Comparison of ENCODE assay signal across 26 cellular contexts in the genomic region with DNA sequence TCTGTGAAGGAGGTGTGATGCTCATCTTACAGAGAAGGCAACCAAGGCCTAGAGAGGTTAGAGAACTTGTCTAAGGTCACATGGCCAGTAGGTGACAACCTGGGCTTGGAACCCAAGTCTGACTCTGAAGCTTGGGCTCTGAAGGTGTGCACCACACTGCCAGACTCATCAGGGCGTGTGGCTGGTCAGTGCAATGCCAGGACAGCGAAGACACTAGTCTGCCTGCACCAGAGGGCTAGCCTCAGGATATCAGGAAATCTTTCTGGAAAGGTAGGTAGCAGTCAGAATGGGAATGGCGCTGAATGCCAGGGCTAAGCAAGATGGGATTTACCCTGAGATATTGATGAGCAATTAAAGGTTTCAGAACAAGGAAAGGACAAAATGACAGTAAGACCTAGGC. TPM values are rescaled to one million over a fixed set of nuclear protein-coding genes. Genes with fewer than 3 reads are reported as not detected.
DNase-seq lines count a peak whose midpoint lies in the region; ATAC-seq and TF ChIP-seq lines count a peak whose summit lies in the region.
"Had no signal": no experiment of that assay in that cellular context is flagged by ENCODE, and none has a peak within 500 bp of the region (broad histone marks: within the 10 kb centered on the region; RNA-seq: fewer than 3 reads in every experiment).

No MANE protein-coding gene starts in this region.

- H3K27ac ChIP-seq in Karpas-422 (ENCODE audit: low read length), result peak overlapping the region; percentile 91; the same call in 1 of the 2 replicates
- no peak overlapping the region for H3K27ac ChIP-seq in upper lobe of right lung
- H3K27ac ChIP-seq: BLaER1, Peyer's patch had no signal

- TF ChIP-seq CTCF in endothelial cell (IDR thresholded peaks at IDR 0.05; ENCODE audit: unreplicated experiment) (no peak), upper lobe of right lung (IDR thresholded peaks at IDR 0.05) (no peak)

- H4K20me1 ChIP-seq in Karpas-422 (ENCODE audit: insufficient read depth, low read depth, low read length), result no peaks in the 10 kb centered on the region
- H4K20me1 ChIP-seq: BLaER1 had no signal

- H3K27ac Mint-ChIP-seq in activated naive CD8-positive, alpha-beta T cell, result peak overlapping the region; percentile 61
- H3K27ac Mint-ChIP-seq in activated naive CD8-positive, alpha-beta T cell treated with anti-CD3 and anti-CD28 coated beads, Interleukin-2, amount 50 U/mL, for 24 hours, result no peak overlapping the region
- H3K27ac Mint-ChIP-seq in endothelial cell (ENCODE audit: unreplicated experiment), result peak overlapping the region; percentile 24
- peak overlapping the region; percentile 69 for H3K27ac Mint-ChIP-seq in stimulated activated memory B cell treated with anti-CD40 and anti-IgM and Interleukin-4, amounts not matched to agents 10 μg/mL and 1 μg/mL and 100 μg/mL, for 72 hours
- H3K27ac Mint-ChIP-seq: activated T-helper 2 cell treated with anti-CD3 and anti-CD28 coated beads, Interferon-gamma antibody, Interleukin-2, Interleukin-4, amounts not matched to agents 10 μg/mL and 5 μg/mL and 100 μg/mL, durations not matched to agents 14 hours and 24 hours and 36 hours; GM23338 had no signal

- no peak for TF ChIP-seq POLR2A in erythroblast (IDR thresholded peaks at IDR 0.05; ENCODE audit: low read length)

- no peak overlapping the region for H3K4me3 ChIP-seq in Karpas-422 (ENCODE audit: low read length)
- no peak overlapping the region for H3K4me3 ChIP-seq in upper lobe of right lung
- H3K4me3 ChIP-seq: BLaER1, GM23338, Peyer's patch had no signal

- no peak overlapping the region for H3K4me3 Mint-ChIP-seq in activated naive CD8-positive, alpha-beta T cell
- no peak overlapping the region for H3K4me3 Mint-ChIP-seq in activated naive CD8-positive, alpha-beta T cell treated with anti-CD3 and anti-CD28 coated beads, Interleukin-2, amount 50 U/mL, for 24 hours
- H3K4me3 Mint-ChIP-seq in endothelial cell (ENCODE audit: unreplicated experiment), result no peak overlapping the region
- no peak overlapping the region for H3K4me3 Mint-ChIP-seq in stimulated activated memory B cell treated with anti-CD40 and anti-IgM and Interleukin-4, amounts not matched to agents 10 μg/mL and 1 μg/mL and 100 μg/mL, for 72 hours
- H3K4me3 Mint-ChIP-seq: GM23338, mesothelial cell of epicardium had no signal

- no peak overlapping the region for H3K4me2 ChIP-seq in Karpas-422 (ENCODE audit: low read depth, low read length, poor library complexity, severe bottlenecking)
- H3K4me2 ChIP-seq: BLaER1, GM23338 had no signal

- no peak for DNase-seq in activated naive CD8-positive, alpha-beta T cell treated with anti-CD3 and anti-CD28 coated beads, Interleukin-2, amount 50 U/mL, for 24 hours
- no peak for DNase-seq in Karpas-422
- no peak for DNase-seq in endothelial cell (ENCODE audit: low spot score)
- no peak for DNase-seq in erythroblast (lab: John Stamatoyannopoulos, UW)
- DNase-seq in upper lobe of right lung, result no peak
- DNase-seq: activated CD4-positive, alpha-beta T cell treated with anti-CD3 and anti-CD28 coated beads for 48 hours; cortex of kidney; DMS79 treated with DMSO at 0.1 percent for 48 hours; effector memory CD4-positive, alpha-beta T cell; GF-D8; MV-4-11; NCI-H1436; NCI-H2107; NCI-H748 treated with DMSO at 0.1 percent for 48 hours; SHP77 treated with DMSO at 0.1 percent for 48 hours; stimulated activated CD4-positive, alpha-beta T cell treated with anti-CD3 and anti-CD28 coated beads, Interleukin-4, amount 100 ng/mL, for 24 hours; T-helper 9 cell; trophoblast cell had no signal

- no peaks in the 10 kb centered on the region for H3K9me2 ChIP-seq in Karpas-422 (replicated peaks; ENCODE audit: insufficient read depth, low read length)

- no peaks in the 10 kb centered on the region for H3K9me3 Mint-ChIP-seq in activated naive CD8-positive, alpha-beta T cell (ENCODE audit: low read depth)
- H3K9me3 Mint-ChIP-seq in activated naive CD8-positive, alpha-beta T cell treated with anti-CD3 and anti-CD28 coated beads, Interleukin-2, amount 50 U/mL, for 24 hours, result no peaks in the 10 kb centered on the region
- no peaks in the 10 kb centered on the region for H3K9me3 Mint-ChIP-seq in endothelial cell (ENCODE audit: unreplicated experiment)
- H3K9me3 Mint-ChIP-seq in stimulated activated memory B cell treated with anti-CD40 and anti-IgM and Interleukin-4, amounts not matched to agents 10 μg/mL and 1 μg/mL and 100 μg/mL, for 72 hours, result no peaks in the 10 kb centered on the region
- H3K9me3 Mint-ChIP-seq: activated T-helper 2 cell treated with anti-CD3 and anti-CD28 coated beads, Interferon-gamma antibody, Interleukin-2, Interleukin-4, amounts not matched to agents 10 μg/mL and 5 μg/mL and 100 μg/mL, durations not matched to agents 14 hours and 24 hours and 36 hours; GM23338; mesothelial cell of epicardium had no signal

- H3K27me3 Mint-ChIP-seq in activated naive CD8-positive, alpha-beta T cell, result no peaks in the 10 kb centered on the region
- no peaks in the 10 kb centered on the region for H3K27me3 Mint-ChIP-seq in activated naive CD8-positive, alpha-beta T cell treated with anti-CD3 and anti-CD28 coated beads, Interleukin-2, amount 50 U/mL, for 24 hours
- peaks cover 16% of the 10 kb centered on the region for H3K27me3 Mint-ChIP-seq in endothelial cell (ENCODE audit: unreplicated experiment)
- H3K27me3 Mint-ChIP-seq in stimulated activated memory B cell treated with anti-CD40 and anti-IgM and Interleukin-4, amounts not matched to agents 10 μg/mL and 1 μg/mL and 100 μg/mL, for 72 hours, result no peaks in the 10 kb centered on the region

- H3K79me2 ChIP-seq in Karpas-422 (ENCODE audit: low read length), result 0 out of 2 replicates have a peak, but pooled peaks cover 3% of the 10 kb centered on the region

- intact Hi-C loops in upper lobe of right lung (cut with DNase I), result loop anchor here (10.0 kb wide), 1 partner anchor 118 kb away; no protein-coding TSS in a partner anchor

- no peak for ATAC-seq in activated naive CD8-positive, alpha-beta T cell treated with anti-CD3 and anti-CD28 coated beads, Interleukin-2, amount 50 U/mL, for 24 hours
- no peak for ATAC-seq in stimulated activated memory B cell treated with anti-CD40 and anti-IgM and Interleukin-4, amounts not matched to agents 10 μg/mL and 1 μg/mL and 100 μg/mL, for 72 hours
- ATAC-seq in upper lobe of right lung (no peak), GM19324 (IDR thresholded peaks at IDR 0.05; ENCODE audit: low FRiP score, unreplicated experiment) (no peak)
- ATAC-seq: GM23338 had no signal

- H3K9me3 ChIP-seq in Karpas-422 (ENCODE audit: low read length) (no peaks in the 10 kb centered on the region), upper lobe of right lung (no peaks in the 10 kb centered on the region)
- H3K9me3 ChIP-seq: BLaER1, Peyer's patch had no signal

- peaks cover 52% of the 10 kb centered on the region for H3K4me1 Mint-ChIP-seq in activated naive CD8-positive, alpha-beta T cell (ENCODE audit: low read depth)
- peaks cover 51% of the 10 kb centered on the region for H3K4me1 Mint-ChIP-seq in activated naive CD8-positive, alpha-beta T cell treated with anti-CD3 and anti-CD28 coated beads, Interleukin-2, amount 50 U/mL, for 24 hours
- peaks cover 74% of the 10 kb centered on the region for H3K4me1 Mint-ChIP-seq in endothelial cell (ENCODE audit: unreplicated experiment)
- H3K4me1 Mint-ChIP-seq in stimulated activated memory B cell treated with anti-CD40 and anti-IgM and Interleukin-4, amounts not matched to agents 10 μg/mL and 1 μg/mL and 100 μg/mL, for 72 hours, result peaks cover 49% of the 10 kb centered on the region

- no peak overlapping the region for H3K9ac ChIP-seq in Karpas-422 (ENCODE audit: low read length)
- H3K9ac ChIP-seq: BLaER1 had no signal

- no peaks in the 10 kb centered on the region for H3K27me3 ChIP-seq in Karpas-422 (ENCODE audit: low read length)
- H3K27me3 ChIP-seq in upper lobe of right lung, result no peaks in the 10 kb centered on the region
- H3K27me3 ChIP-seq: BLaER1, Peyer's patch had no signal

- peaks cover 8% of the 10 kb centered on the region for H3K36me3 Mint-ChIP-seq in activated naive CD8-positive, alpha-beta T cell
- H3K36me3 Mint-ChIP-seq in activated naive CD8-positive, alpha-beta T cell treated with anti-CD3 and anti-CD28 coated beads, Interleukin-2, amount 50 U/mL, for 24 hours (ENCODE audit: low read depth), result peaks cover 20% of the 10 kb centered on the region
- H3K36me3 Mint-ChIP-seq in endothelial cell (ENCODE audit: low read depth, unreplicated experiment), result peaks cover 45% of the 10 kb centered on the region
- H3K36me3 Mint-ChIP-seq in stimulated activated memory B cell treated with anti-CD40 and anti-IgM and Interleukin-4, amounts not matched to agents 10 μg/mL and 1 μg/mL and 100 μg/mL, for 72 hours, result peaks cover 42% of the 10 kb centered on the region

- H3K36me3 ChIP-seq in Karpas-422 (ENCODE audit: insufficient read depth, low read length), result peaks cover 6% of the 10 kb centered on the region; the same call in 1 of the 2 replicates
- H3K36me3 ChIP-seq in upper lobe of right lung, result peaks cover 7% of the 10 kb centered on the region

- H2AFZ ChIP-seq in Karpas-422 (ENCODE audit: low read length), result no peak overlapping the region
- H2AFZ ChIP-seq: GM23338 had no signal

- H3K4me1 ChIP-seq in Karpas-422 (ENCODE audit: low read length) (peaks cover 49% of the 10 kb centered on the region), upper lobe of right lung (peaks cover 23% of the 10 kb centered on the region)

RNA-seq across cellular contexts. Expression of a gene that starts 34.9 kb away (rescaled TPM):
- total RNA-seq in Karpas-422 (2014; rRNA removed; shearing (Covaris generic); ENCODE audit: low replicate concordance), result 24.4 and 57.3 TPM in 2 replicates
- total RNA-seq in endothelial cell (ENCODE audit: unreplicated experiment), result 57.1 TPM
- 71.5 TPM for total RNA-seq in upper lobe of right lung
